In genomic region chr11:94885133-94885532, GRCh38 we compare ENCODE assay signal across 10 cellular contexts.
DNase-seq lines count a peak whose midpoint lies in the region; ATAC-seq and TF ChIP-seq lines count a peak whose summit lies in the region.
"Had no signal": no experiment of that assay in that cellular context is flagged by ENCODE, and none has a peak within 500 bp of the region (broad histone marks: within the 10 kb centered on the region; RNA-seq: fewer than 3 reads in every experiment).

No MANE protein-coding gene starts in this region.

- DNase-seq in Daoy (ENCODE audit: low read depth) (peak; percentile 54), cerebellar cortex (ENCODE audit: low spot score) (peak; percentile 42), occipital lobe (lab: John Stamatoyannopoulos, UW) (no peak), Ammon's horn (ENCODE audit: low spot score) (no peak), posterior cingulate gyrus (no peak), prostate gland (ENCODE audit: low spot score) (no peak)
- DNase-seq: activated T-cell treated with anti-CD3 and anti-CD28 coated beads, Interleukin-2, amount 50 U/mL, for 48 hours; NCI-H1048 had no signal

- H3K4me3 ChIP-seq in prostate gland = no peak overlapping the region

- no peaks in the 10 kb centered on the region for H3K9me3 ChIP-seq in prostate gland

- ATAC-seq in GM21526 (IDR thresholded peaks at IDR 0.05; ENCODE audit: low FRiP score, unreplicated experiment) = peak; percentile 59
- ATAC-seq in HG03565 (IDR thresholded peaks at IDR 0.05; ENCODE audit: unreplicated experiment) = peak; percentile 70

- no peaks in the 10 kb centered on the region for H3K27me3 ChIP-seq in prostate gland (replicated peaks; ENCODE audit: insufficient read depth)

- no peak overlapping the region for H3K27ac ChIP-seq in prostate gland

- H3K36me3 ChIP-seq in prostate gland = no peaks in the 10 kb centered on the region

- TF ChIP-seq CTCF in prostate gland (IDR thresholded peaks at IDR 0.05) = no peak

- no peak for TF ChIP-seq POLR2A in prostate gland (IDR thresholded peaks at IDR 0.05)

- WGBS in prostate gland = 33% methylated on average over 5 of the region's 5 CpGs

- H3K4me1 ChIP-seq in prostate gland (replicated peaks) = no peaks in the 10 kb centered on the region

- intact Hi-C loops in posterior cingulate gyrus (cut with DNase I) = no loop called here
- intact Hi-C loops in prostate gland (cut with DNase I) = no loop called here

Comparison
In these comparisons a context has a peak if more than half of its experiments do, and no peak if none do; other contexts are left out.
1. DNase-seq: peak in Daoy (single experiment) and cerebellar cortex (single experiment); none in occipital lobe (single experiment), Ammon's horn (single experiment), posterior cingulate gyrus (0 of 10) and prostate gland (single experiment).